ENCODE assay signal across 9 cellular contexts in genomic region chr1:206012086-206012859, GRCh38. TPM values are rescaled to one million over a fixed set of nuclear protein-coding genes. Genes with fewer than 3 reads are reported as not detected.
DNase-seq lines count a peak whose midpoint lies in the region; ATAC-seq, FAIRE-seq and TF ChIP-seq lines count a peak whose summit lies in the region.
"Had no signal": no experiment of that assay in that cellular context is flagged by ENCODE, and none has a peak within 500 bp of the region (broad histone marks: within the 10 kb centered on the region; RNA-seq: fewer than 3 reads in every experiment).

No MANE protein-coding gene starts in this region.

- no peak overlapping the region for H3K4me3 ChIP-seq in tibial artery

- H3K27me3 Mint-ChIP-seq in WTC11 (ENCODE audit: low read depth) (peaks cover 5% of the 10 kb centered on the region), endothelial cell (ENCODE audit: unreplicated experiment) (peaks cover 2% of the 10 kb centered on the region)

- TF ChIP-seq CTCF in GM10266 (IDR thresholded peaks at IDR 0.05; ENCODE audit: control insufficient read depth, insufficient read depth, low read depth, missing control alignments): no peak
- no peak for TF ChIP-seq CTCF in WTC11 (IDR thresholded peaks at IDR 0.05)
- no peak for TF ChIP-seq CTCF in tibial artery (IDR thresholded peaks at IDR 0.05)
- no peak for TF ChIP-seq CTCF in endothelial cell (IDR thresholded peaks at IDR 0.05; ENCODE audit: unreplicated experiment)

- no peak overlapping the region for H3K27ac ChIP-seq in tibial artery

- no peaks in the 10 kb centered on the region for H3K9me3 ChIP-seq in tibial artery

- H3K36me3 ChIP-seq in tibial artery: no peaks in the 10 kb centered on the region

- CTCF ChIA-PET in WTC11 (lab: Charles Lee): interaction anchor here (0.6 to 1.1 kb wide), 2 partner anchors 14 to 28 kb away, joined by 3 read pairs; no protein-coding TSS in a partner anchor

- peak; percentile 94 for ATAC-seq in GM21381 (IDR thresholded peaks at IDR 0.05; ENCODE audit: unreplicated experiment)
- peak; percentile 98 for ATAC-seq in HG03521 (IDR thresholded peaks at IDR 0.05; ENCODE audit: unreplicated experiment)
- peak; percentile 97 for ATAC-seq in WTC11

- H3K36me3 Mint-ChIP-seq in WTC11 (no peaks in the 10 kb centered on the region), endothelial cell (ENCODE audit: low read depth, unreplicated experiment) (no peaks in the 10 kb centered on the region)

- H3K4me3 Mint-ChIP-seq in WTC11 (no peak overlapping the region), endothelial cell (ENCODE audit: unreplicated experiment) (no peak overlapping the region)

- peaks cover 4% of the 10 kb centered on the region for H3K4me1 Mint-ChIP-seq in WTC11
- H3K4me1 Mint-ChIP-seq in endothelial cell (ENCODE audit: unreplicated experiment): peaks cover 2% of the 10 kb centered on the region

- intact Hi-C loops in tibial artery (cut with DNase I; ENCODE audit: low total_unique reads): no loop called here

- no peaks in the 10 kb centered on the region for H3K9me3 Mint-ChIP-seq in WTC11
- no peaks in the 10 kb centered on the region for H3K9me3 Mint-ChIP-seq in endothelial cell (ENCODE audit: unreplicated experiment)

- H3K4me1 ChIP-seq in tibial artery: no peaks in the 10 kb centered on the region

- H3K27me3 ChIP-seq in tibial artery: peaks cover 0 to 2% of the 10 kb centered on the region in 2 donors

- H3K27ac Mint-ChIP-seq in WTC11 (no peak overlapping the region), endothelial cell (ENCODE audit: unreplicated experiment) (no peak overlapping the region)

- POLR2A ChIA-PET in WTC11 (lab: Charles Lee): no interaction called here

- peak; percentile 49 for DNase-seq in GM10266 (ENCODE audit: extremely low spot score)
- peak; percentile 45 for DNase-seq in WTC11 (ENCODE audit: low spot score)
- DNase-seq in iPS-NIHi7 (ENCODE audit: extremely low spot score): peak; percentile 54
- DNase-seq in tibial artery: peak; percentile 84 to 87
- no peak for DNase-seq in HTR-8/SVneo (ENCODE audit: insufficient read length, low spot score)
- DNase-seq in endothelial cell (ENCODE audit: low spot score): no peak

- no peak for FAIRE-seq in HTR-8/SVneo (lab: Jason Lieb, UNC)
- FAIRE-seq: bronchial epithelial cell had no signal

TF ChIP-seq in WTC11, 78 proteins besides CTCF, POLR2A, EP300 and RAD21:
- no peak for TF ChIP-seq NR2C2 (CRISPR knock-in tag; IDR thresholded peaks at IDR 0.05)
- no peak for TF ChIP-seq STAT6 (CRISPR knock-in tag; conservative IDR thresholded peaks at IDR 0.05; ENCODE audit: low read depth)
- TF ChIP-seq MXD4 (CRISPR knock-in tag; IDR thresholded peaks at IDR 0.05; ENCODE audit: borderline replicate concordance): no peak
- no peak for TF ChIP-seq ATF1 (CRISPR knock-in tag; IDR thresholded peaks at IDR 0.05)
- no peak for TF ChIP-seq CDX4 (CRISPR knock-in tag; IDR thresholded peaks at IDR 0.05; ENCODE audit: borderline replicate concordance)
- no peak for TF ChIP-seq ZNF423 (CRISPR knock-in tag; IDR thresholded peaks at IDR 0.05)
- TF ChIP-seq CREM (CRISPR knock-in tag; IDR thresholded peaks at IDR 0.05): no peak
- no peak for TF ChIP-seq NFYB (CRISPR knock-in tag; conservative IDR thresholded peaks at IDR 0.05; ENCODE audit: low read depth)
- no peak for TF ChIP-seq SMAD4 (CRISPR knock-in tag; IDR thresholded peaks at IDR 0.05)
- TF ChIP-seq ZNF532 (CRISPR knock-in tag; IDR thresholded peaks at IDR 0.05; ENCODE audit: borderline replicate concordance): no peak

RNA-seq across cellular contexts. Expression of gene RAB7B, which starts 9.1 kb away (rescaled TPM):
- total RNA-seq in WTC11 (2021) (not detected in 3 replicates), endothelial cell (ENCODE audit: unreplicated experiment) (not detected)

RNA-seq across cellular contexts. Expression of gene CTSE, which starts 11.4 kb away (rescaled TPM):
- total RNA-seq in WTC11 (2021) (0.09 to 0.17 TPM in 2 of 3 replicates, not detected in the other), endothelial cell (ENCODE audit: unreplicated experiment) (not detected)
- total RNA-seq: bronchial epithelial cell had no signal

RNA-seq across cellular contexts. Expression of gene RHEX, which starts 40.7 kb away (rescaled TPM):
- not detected in 3 replicates for total RNA-seq in WTC11 (2021)
- not detected for total RNA-seq in endothelial cell (ENCODE audit: unreplicated experiment)
- total RNA-seq: bronchial epithelial cell had no signal

Comparison
In these comparisons a context has a peak if more than half of its experiments do, and no peak if none do; other contexts are left out.
1. DNase-seq: peak in GM10266 (single experiment), WTC11 (single experiment), iPS-NIHi7 (single experiment) and tibial artery (2 of 2); none in HTR-8/SVneo (single experiment) and endothelial cell (single experiment).
2. Peak in every context shown above with its lines, with median percentiles within 50 percentile points of each other: ATAC-seq.